8 cellular contexts compared by ENCODE assay signal in the genomic region with DNA sequence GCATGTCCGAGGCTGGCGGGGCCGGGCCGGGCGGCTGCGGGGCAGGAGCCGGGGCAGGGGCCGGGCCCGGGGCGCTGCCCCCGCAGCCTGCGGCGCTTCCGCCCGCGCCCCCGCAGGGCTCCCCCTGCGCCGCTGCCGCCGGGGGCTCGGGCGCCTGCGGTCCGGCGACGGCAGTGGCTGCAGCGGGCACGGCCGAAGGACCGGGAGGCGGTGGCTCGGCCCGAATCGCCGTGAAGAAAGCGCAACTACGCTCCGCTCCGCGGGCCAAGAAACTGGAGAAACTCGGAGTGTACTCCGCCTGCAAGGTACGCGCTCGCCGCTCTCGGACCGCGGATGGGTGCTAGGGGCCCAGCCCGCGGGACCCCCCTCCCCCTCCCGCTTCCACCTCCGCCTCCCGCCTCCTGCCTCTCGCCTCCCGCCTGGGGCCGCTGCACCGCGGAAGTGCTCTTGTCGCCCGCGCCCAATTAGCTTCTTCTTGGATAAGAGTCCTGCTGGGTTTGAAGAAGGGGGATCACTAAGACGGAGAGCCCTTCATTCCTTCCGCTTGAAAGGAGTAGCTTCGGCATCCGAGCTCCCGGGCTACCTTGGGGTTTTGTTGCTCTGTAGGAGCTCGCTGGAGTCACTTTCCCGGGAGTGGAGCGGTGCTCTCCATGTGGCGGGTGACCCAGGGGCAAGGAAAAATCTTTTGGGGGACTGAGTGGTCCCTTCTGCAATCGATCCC. TPM values are rescaled to one million over a fixed set of nuclear protein-coding genes. Genes with fewer than 3 reads are reported as not detected.
A peak's percentile ranks its signal among the peaks of the same experiment; 100 is the strongest.
DNase-seq lines count a peak whose midpoint lies in the region; ATAC-seq, FAIRE-seq and TF ChIP-seq lines count a peak whose summit lies in the region.

No MANE protein-coding gene starts in this region.

- peaks cover 0 to 6% (median 0%) of the 10 kb centered on the region in 3 experiments for H3K36me3 ChIP-seq in naive thymus-derived CD4-positive, alpha-beta T cell (ENCODE audit: control insufficient read depth in 2 of 3, insufficient read depth in 3 of 3, low read length in 3 of 3)

- H3K4me3 ChIP-seq in fibroblast of mammary gland (ENCODE audit: control insufficient read depth, low read depth, low read length) = peak overlapping the region; percentile 78
- H3K4me3 ChIP-seq in naive thymus-derived CD4-positive, alpha-beta T cell (ENCODE audit: low read length) = peak overlapping the region; percentile 91

- peak overlapping the region; percentile 88 to 98 (median 95) for H3K27ac Mint-ChIP-seq in naive thymus-derived CD4-positive, alpha-beta T cell
- H3K27ac Mint-ChIP-seq in stimulated activated naive CD8-positive, alpha-beta T cell treated with anti-CD3 and anti-CD28 coated beads, Interleukin-15, Interleukin-2, amounts not matched to agents 100 ng/mL and 50 ng/mL, for 24 hours = peak overlapping the region; percentile 86

- DNase-seq in COLO668 (lab: John Stamatoyannopoulos, UW; ENCODE audit: unreplicated experiment) (peak; percentile 61), HK-2 (ENCODE audit: unreplicated experiment) (peak; percentile 57), RCC 7860 (ENCODE audit: low spot score) (peak; percentile 16), fibroblast of mammary gland (ENCODE audit: low read depth) (peak; percentile 65)
- DNase-seq in activated T-helper 9 cell treated with anti-CD3 and anti-CD28 coated beads, Interleukin-2, amount 50 U/mL, for 16 hours (ENCODE audit: low read depth) = peak; percentile 54
- peak; percentile 41 to 71 (median 50) for DNase-seq in naive thymus-derived CD4-positive, alpha-beta T cell

- POLR2A ChIA-PET in naive thymus-derived CD4-positive, alpha-beta T cell (lab: Charles Lee) = interaction anchor here (1.0 to 2.0 kb wide), 6 partner anchors 17 to 145 kb away, joined by 3 to 13 read pairs (median 4); partner anchors contain the start of gene SGO1

- peak overlapping the region; percentile 79 for H3K27ac ChIP-seq in naive thymus-derived CD4-positive, alpha-beta T cell (ENCODE audit: low read depth, low read length)

- peaks cover 47 to 61% (median 59%) of the 10 kb centered on the region in 7 donors for H3K4me1 Mint-ChIP-seq in naive thymus-derived CD4-positive, alpha-beta T cell
- H3K4me1 Mint-ChIP-seq in stimulated activated naive CD8-positive, alpha-beta T cell treated with anti-CD3 and anti-CD28 coated beads, Interleukin-15, Interleukin-2, amounts not matched to agents 100 ng/mL and 50 ng/mL, for 24 hours (ENCODE audit: low read depth) = peaks cover 53% of the 10 kb centered on the region

- peaks cover 40 to 42% of the 10 kb centered on the region in 2 donors for H3K4me1 ChIP-seq in naive thymus-derived CD4-positive, alpha-beta T cell (ENCODE audit: control insufficient read depth in 2 of 2, insufficient read depth in 2 of 2, low read length in 2 of 2)

- intact Hi-C loops in naive thymus-derived CD4-positive, alpha-beta T cell (cut with micrococcal nuclease) = loop anchor here (1.0 to 10.0 kb wide), 11 partner anchors 14 to 1616 kb away; partner anchors contain the start of genes SATB1 (in 2 of the 2), SGO1 (in 2 of the 2), EFHB (in 1 of the 2) and RAB5A (in 1 of the 2)

- peak; percentile 38 for ATAC-seq in GM19463 (IDR thresholded peaks at IDR 0.05; ENCODE audit: unreplicated experiment)
- peak; percentile 30 for ATAC-seq in naive thymus-derived CD4-positive, alpha-beta T cell

- no peaks in the 10 kb centered on the region for H3K27me3 Mint-ChIP-seq in naive thymus-derived CD4-positive, alpha-beta T cell
- no peaks in the 10 kb centered on the region for H3K27me3 Mint-ChIP-seq in stimulated activated naive CD8-positive, alpha-beta T cell treated with anti-CD3 and anti-CD28 coated beads, Interleukin-15, Interleukin-2, amounts not matched to agents 100 ng/mL and 50 ng/mL, for 24 hours

- H3K9me3 Mint-ChIP-seq in naive thymus-derived CD4-positive, alpha-beta T cell = peaks cover 0 to 1% (median 0%) of the 10 kb centered on the region in 11 donors
- no peaks in the 10 kb centered on the region for H3K9me3 Mint-ChIP-seq in stimulated activated naive CD8-positive, alpha-beta T cell treated with anti-CD3 and anti-CD28 coated beads, Interleukin-15, Interleukin-2, amounts not matched to agents 100 ng/mL and 50 ng/mL, for 24 hours

- no peaks in the 10 kb centered on the region for H3K9me3 ChIP-seq in naive thymus-derived CD4-positive, alpha-beta T cell (ENCODE audit: control insufficient read depth in 2 of 3, low read length in 3 of 3)

- peaks cover 0 to 15% (median 0%) of the 10 kb centered on the region in 5 donors for H3K36me3 Mint-ChIP-seq in naive thymus-derived CD4-positive, alpha-beta T cell
- H3K36me3 Mint-ChIP-seq in stimulated activated naive CD8-positive, alpha-beta T cell treated with anti-CD3 and anti-CD28 coated beads, Interleukin-15, Interleukin-2, amounts not matched to agents 100 ng/mL and 50 ng/mL, for 24 hours (ENCODE audit: low read depth) = no peaks in the 10 kb centered on the region

- peak overlapping the region; percentile 85 to 100 (median 96) for H3K4me3 Mint-ChIP-seq in naive thymus-derived CD4-positive, alpha-beta T cell
- H3K4me3 Mint-ChIP-seq in stimulated activated naive CD8-positive, alpha-beta T cell treated with anti-CD3 and anti-CD28 coated beads, Interleukin-15, Interleukin-2, amounts not matched to agents 100 ng/mL and 50 ng/mL, for 24 hours = peak overlapping the region; percentile 91

- CTCF ChIA-PET in naive thymus-derived CD4-positive, alpha-beta T cell (lab: Charles Lee) = interaction anchor here (0.6 to 1.2 kb wide), 4 partner anchors 11 to 105 kb away, joined by 3 to 4 read pairs (median 3); no protein-coding TSS in a partner anchor

- peak; percentile 3 for TF ChIP-seq CTCF in fibroblast of mammary gland (conservative IDR thresholded peaks at IDR 0.05; ENCODE audit: control insufficient read depth, insufficient read depth, low read depth, low read length)

- FAIRE-seq in RCC 7860 (lab: Jason Lieb, UNC) = no peak

- no peaks in the 10 kb centered on the region for H3K27me3 ChIP-seq in naive thymus-derived CD4-positive, alpha-beta T cell (ENCODE audit: control insufficient read depth in 2 of 2, insufficient read depth in 2 of 2, low read length in 2 of 2)

RNA-seq across cellular contexts. Expression of gene KAT2B, which starts 0.4 kb away (rescaled TPM):
- total RNA-seq in naive thymus-derived CD4-positive, alpha-beta T cell = 100 to 1,000 TPM in 1 of 5 experiments, 10 to 100 TPM in 4; 58.5 to 127 (median 62.5) TPM
- polyA plus RNA-seq in naive thymus-derived CD4-positive, alpha-beta T cell = 1 to 10 TPM; 1.7 to 2.4 TPM

RNA-seq across cellular contexts. Expression of gene PP2D1, which starts 28.6 kb away (rescaled TPM):
- total RNA-seq in naive thymus-derived CD4-positive, alpha-beta T cell = not detected
- polyA plus RNA-seq in naive thymus-derived CD4-positive, alpha-beta T cell = under 1 TPM; 0.29 to 0.60 TPM

Comparison
In these comparisons a context has a peak if more than half of its experiments do, and no peak if none do; other contexts are left out.
1. Peak in every context shown above with its lines: DNase-seq, ATAC-seq, H3K4me3 ChIP-seq and H3K27ac ChIP-seq.